ENCODE assay signal across 9 cellular contexts in the genomic region with DNA sequence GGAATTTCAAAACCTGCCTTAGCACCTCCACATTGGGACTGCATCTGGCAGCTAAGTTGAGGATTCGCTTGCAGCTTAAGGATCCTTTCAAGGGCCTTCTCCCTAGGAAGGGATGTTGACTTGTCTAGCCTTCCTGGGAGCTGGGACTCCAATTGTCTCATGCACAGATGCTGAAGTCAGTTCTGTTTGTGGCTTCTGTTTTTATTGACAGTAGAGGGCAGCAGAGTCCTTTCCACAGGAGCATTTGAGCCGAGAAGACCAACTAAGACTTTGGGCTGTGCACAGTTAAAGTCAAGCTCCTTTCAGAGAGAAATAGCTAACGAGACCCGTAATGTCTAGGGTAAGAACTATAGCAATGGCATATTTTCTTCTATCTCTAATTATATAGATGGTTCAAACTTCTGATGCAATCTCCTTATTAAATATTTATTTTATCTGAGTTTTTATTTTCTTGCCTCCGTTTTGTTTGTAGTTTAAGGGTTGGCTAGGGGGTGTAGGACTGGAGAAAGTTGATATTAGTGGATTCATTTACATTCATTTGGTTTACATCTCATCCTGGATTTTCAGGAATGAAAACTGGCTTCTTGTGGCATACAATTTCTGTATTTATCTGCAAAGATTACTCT. TPM values are rescaled to one million over a fixed set of nuclear protein-coding genes. Genes with fewer than 3 reads are reported as not detected.
A peak's percentile ranks its signal among the peaks of the same experiment; 100 is the strongest.
DNase-seq lines count a peak whose midpoint lies in the region; ATAC-seq, FAIRE-seq and TF ChIP-seq lines count a peak whose summit lies in the region.
"Had no signal": no experiment of that assay in that cellular context is flagged by ENCODE, and none has a peak within 500 bp of the region (broad histone marks: within the 10 kb centered on the region; RNA-seq: fewer than 3 reads in every experiment).

No MANE protein-coding gene starts in this region.

- no peaks in the 10 kb centered on the region for H3K4me1 Mint-ChIP-seq in stimulated activated naive CD8-positive, alpha-beta T cell treated with anti-CD3 and anti-CD28 coated beads, Interleukin-15, amount 100 ng/mL, for 72 hours

- BruUV-seq in mammary epithelial cell (replicated peaks; lab: Mats Ljungman, UMichigan): no TSS peak

- peak; percentile 50 for DNase-seq in SIG-M5 treated with dmso at 0.1 percent for 504 hours (lab: John Stamatoyannopoulos, UW; ENCODE audit: unreplicated experiment)
- no peak for DNase-seq in SIG-M5 (lab: John Stamatoyannopoulos, UW)
- DNase-seq in Kasumi-1 (lab: John Stamatoyannopoulos, UW): peak; percentile 78 to 81
- DNase-seq in Peyer's patch: peak in 1 of 3 donors; percentile 70
- DNase-seq in mammary epithelial cell: peak; percentile 46
- DNase-seq in keratinocyte (ENCODE audit: low read depth, low spot score): peak; percentile 23
- DNase-seq in stimulated activated naive CD8-positive, alpha-beta T cell treated with anti-CD3 and anti-CD28 coated beads, Interleukin-15, amount 100 ng/mL, for 72 hours: peak; percentile 16 to 29

- H3K27ac ChIP-seq in Peyer's patch (no peak overlapping the region), mammary epithelial cell (ENCODE audit: insufficient read depth, low read depth, low read length) (no peak overlapping the region), keratinocyte (ENCODE audit: control insufficient read depth, insufficient read depth, low read length) (no peak overlapping the region)
- H3K27ac ChIP-seq: epithelial cell of prostate had no signal

- H4K20me1 ChIP-seq in mammary epithelial cell (ENCODE audit: insufficient read depth, low read length) (no peaks in the 10 kb centered on the region), keratinocyte (ENCODE audit: control insufficient read depth, extremely low read depth, insufficient read depth, low read length) (no peaks in the 10 kb centered on the region)

- 19% methylated on average over 5 of the region's 5 CpGs for WGBS in mammary epithelial cell (ENCODE audit: low coverage, missing lambda C conversion rate)

- no peak overlapping the region for H3K4me3 ChIP-seq in Peyer's patch
- no peak overlapping the region for H3K4me3 ChIP-seq in mammary epithelial cell (replicated peaks in 1 of 3; ENCODE audit: insufficient read depth in 1 of 3, low read depth in 2 of 3, low read length in 3 of 3)
- no peak overlapping the region for H3K4me3 ChIP-seq in keratinocyte (ENCODE audit: control insufficient read depth in 2 of 3, extremely low read depth in 1 of 3, insufficient read depth in 2 of 3, low read depth in 1 of 3, low read length in 3 of 3)

- no peak for TF ChIP-seq POLR2A in Peyer's patch (IDR thresholded peaks at IDR 0.05)

- H3K4me2 ChIP-seq in mammary epithelial cell (ENCODE audit: insufficient read depth, low read depth, low read length) (no peak overlapping the region), keratinocyte (ENCODE audit: control insufficient read depth, extremely low read depth, insufficient read depth, low read depth, low read length) (no peak overlapping the region)

- TF ChIP-seq CTCF in Peyer's patch (IDR thresholded peaks at IDR 0.05): peak in 4 of 6 experiments; percentile 68 to 90 (median 88)
- peak; percentile 67 to 81 for TF ChIP-seq CTCF in mammary epithelial cell (conservative IDR thresholded peaks at IDR 0.05 in 1 of 2, IDR thresholded peaks at IDR 0.05 in 1 of 2; ENCODE audit: extremely low read depth in 1 of 2, insufficient read depth in 1 of 2, low read depth in 1 of 2, low read length in 2 of 2)
- peak; percentile 63 to 82 (median 70) for TF ChIP-seq CTCF in keratinocyte (optimal IDR thresholded peaks at IDR 0.05 in 1 of 3, IDR thresholded peaks at IDR 0.05 in 1 of 3, conservative IDR thresholded peaks at IDR 0.05 in 1 of 3; ENCODE audit: extremely low read depth in 1 of 3, insufficient read depth in 2 of 3, low read length in 3 of 3)

- H3K36me3 ChIP-seq in Peyer's patch: no peaks in the 10 kb centered on the region
- H3K36me3 ChIP-seq in mammary epithelial cell (ENCODE audit: insufficient read depth, low read length): no peaks in the 10 kb centered on the region
- H3K36me3 ChIP-seq in keratinocyte (ENCODE audit: control insufficient read depth in 2 of 2, extremely low read depth in 1 of 2, insufficient read depth in 2 of 2, low read length in 2 of 2): no peaks in the 10 kb centered on the region

- dilution Hi-C loops in mammary epithelial cell (cut with HindIII; ENCODE audit: low sequenced_read_pairs): no loop called here
- dilution Hi-C loops in keratinocyte (cut with MboI; ENCODE audit: extremely low pct_ligation_motif_present, low sequenced_read_pairs): no loop called here

- no peak overlapping the region for H3K27ac Mint-ChIP-seq in stimulated activated naive CD8-positive, alpha-beta T cell treated with anti-CD3 and anti-CD28 coated beads, Interleukin-15, amount 100 ng/mL, for 72 hours

- ATAC-seq in GM21529 (IDR thresholded peaks at IDR 0.05; ENCODE audit: unreplicated experiment): peak; percentile 94
- ATAC-seq in stimulated activated naive CD8-positive, alpha-beta T cell treated with anti-CD3 and anti-CD28 coated beads, Interleukin-15, amount 100 ng/mL, for 72 hours: peak; percentile 57

- FAIRE-seq in keratinocyte (lab: Jason Lieb, UNC): peak; percentile 76

- in situ Hi-C loops in mammary epithelial cell (cut with MboI; ENCODE audit: low sequenced_read_pairs in 2 of 2): no loop called here

- H2AFZ ChIP-seq in mammary epithelial cell (ENCODE audit: low read depth, low read length) (no peak overlapping the region), keratinocyte (ENCODE audit: control insufficient read depth, low read length) (no peak overlapping the region)

- CTCF ChIA-PET in mammary epithelial cell (lab: Charles Lee; ENCODE audit: low non-redundant PET): interaction anchor here (0.6 to 1.0 kb wide), 5 partner anchors 59 to 1939 kb away, joined by 3 to 8 read pairs (median 4); a partner anchor contains a TSS

- peaks cover 0 to 5% of the 10 kb centered on the region in 2 donors for H3K9me3 Mint-ChIP-seq in stimulated activated naive CD8-positive, alpha-beta T cell treated with anti-CD3 and anti-CD28 coated beads, Interleukin-15, amount 100 ng/mL, for 72 hours

- H3K4me3 Mint-ChIP-seq in stimulated activated naive CD8-positive, alpha-beta T cell treated with anti-CD3 and anti-CD28 coated beads, Interleukin-15, amount 100 ng/mL, for 72 hours: no peak overlapping the region

- H3K9ac ChIP-seq in mammary epithelial cell (ENCODE audit: insufficient read depth, low read length) (no peak overlapping the region), keratinocyte (ENCODE audit: control insufficient read depth, extremely low read depth, insufficient read depth, low read length) (no peak overlapping the region)

- no peaks in the 10 kb centered on the region for H3K4me1 ChIP-seq in Peyer's patch
- H3K4me1 ChIP-seq in mammary epithelial cell (ENCODE audit: insufficient read depth, low read length): no peaks in the 10 kb centered on the region
- no peaks in the 10 kb centered on the region for H3K4me1 ChIP-seq in keratinocyte (ENCODE audit: control insufficient read depth, extremely low read depth, insufficient read depth, low read length)

- no peaks in the 10 kb centered on the region for H3K79me2 ChIP-seq in mammary epithelial cell (ENCODE audit: insufficient read depth, low read length)
- no peaks in the 10 kb centered on the region for H3K79me2 ChIP-seq in keratinocyte (ENCODE audit: control insufficient read depth, insufficient read depth, low read length)

- no peaks in the 10 kb centered on the region for H3K9me1 ChIP-seq in keratinocyte (ENCODE audit: control insufficient read depth, extremely low read depth, insufficient read depth, low read length)

- H3K27me3 Mint-ChIP-seq in stimulated activated naive CD8-positive, alpha-beta T cell treated with anti-CD3 and anti-CD28 coated beads, Interleukin-15, amount 100 ng/mL, for 72 hours: no peaks in the 10 kb centered on the region

- H3K27me3 ChIP-seq in Peyer's patch (no peaks in the 10 kb centered on the region), mammary epithelial cell (ENCODE audit: insufficient read depth, low read length) (peaks cover 3% of the 10 kb centered on the region), keratinocyte (ENCODE audit: control insufficient read depth, extremely low read depth, insufficient read depth, low read length) (no peaks in the 10 kb centered on the region)

- intact Hi-C loops in mammary epithelial cell (cut with micrococcal nuclease): loop anchor here (1.0 to 5.0 kb wide), 2 partner anchors 99 to 1939 kb away; no protein-coding TSS in a partner anchor

- H3K9me3 ChIP-seq in Peyer's patch: no peaks in the 10 kb centered on the region
- H3K9me3 ChIP-seq in mammary epithelial cell (replicated peaks; ENCODE audit: insufficient read depth, low read length): no peaks in the 10 kb centered on the region
- H3K9me3 ChIP-seq in keratinocyte (ENCODE audit: control insufficient read depth, low read depth, low read length): no peaks in the 10 kb centered on the region

RNA-seq across cellular contexts. Expression of a gene that starts 59.7 kb away (rescaled TPM):
- 1 to 10 TPM; 1.1 to 7.0 (median 3.7) TPM for total RNA-seq in Peyer's patch
- 1 to 10 TPM; 3.5 to 3.7 TPM for total RNA-seq in mammary epithelial cell
- polyA plus RNA-seq in mammary epithelial cell: 1.5 TPM
- 3.5 TPM for polyA minus RNA-seq in mammary epithelial cell
- 4.2 to 7.5 TPM (median 5.2 TPM) in 3 replicates for polyA plus RNA-seq in keratinocyte
- polyA plus RNA-seq in keratinocyte (2011; ENCODE audit: low read depth): 5.1 TPM
- polyA plus RNA-seq in keratinocyte (2011; cell fraction: cytosol; rRNA removed): 1.3 and 3.7 TPM in 2 replicates
- 5.3 and 5.7 TPM in 2 replicates for polyA plus RNA-seq in keratinocyte (2011; cell fraction: nucleus; rRNA removed)
- 3.2 and 4.3 TPM in 2 replicates for polyA plus RNA-seq in keratinocyte (2012; ENCODE audit: low replicate concordance)
- polyA minus RNA-seq in keratinocyte: 1.1 to 20.3 TPM (median 7.9 TPM) in 3 replicates
- 3.6 TPM for polyA minus RNA-seq in keratinocyte (2011; cell fraction: cytosol; rRNA and poly(A)+ RNA removed)
- 8.2 and 11.2 TPM in 2 replicates for polyA minus RNA-seq in keratinocyte (2011; cell fraction: nucleus; rRNA and poly(A)+ RNA removed)
